In genomic region chr4:99383833-99384392, GRCh38 we compare ENCODE assay signal across 18 cellular contexts. TPM values are rescaled to one million over a fixed set of nuclear protein-coding genes. Genes with fewer than 3 reads are reported as not detected.
DNase-seq lines count a peak whose midpoint lies in the region; ATAC-seq and TF ChIP-seq lines count a peak whose summit lies in the region.
"Had no signal": no experiment of that assay in that cellular context is flagged by ENCODE, and none has a peak within 500 bp of the region (broad histone marks: within the 10 kb centered on the region; RNA-seq: fewer than 3 reads in every experiment).

No MANE protein-coding gene starts in this region.

- H3K4me3 ChIP-seq in AG09309 (ENCODE audit: control insufficient read depth, low read depth, low read length) (no peak overlapping the region), body of pancreas (no peak overlapping the region), left ventricle myocardium inferior (no peak overlapping the region)
- H3K4me3 ChIP-seq: BLaER1 had no signal

- H3K27me3 Mint-ChIP-seq in activated CD8-positive, alpha-beta T cell treated with anti-CD3 and anti-CD28 coated beads, Interleukin-2, amount 10 ng/mL, durations not matched to agents 7 days and 5 days (ENCODE audit: low read depth) = peaks cover 4% of the 10 kb centered on the region

- intact Hi-C loops in body of pancreas (cut with DNase I) (no loop called here), left ventricle myocardium inferior (cut with micrococcal nuclease) (no loop called here), sciatic nerve (cut with DNase I) (no loop called here)

- 38 to 50% methylated on average over 5 of the region's 5 CpGs for WGBS in body of pancreas, 2 donors

- H3K27ac ChIP-seq in body of pancreas (peak overlapping the region; percentile 14 to 60 (median 38)), left ventricle myocardium inferior (replicated peaks) (peak overlapping the region; percentile 82)
- H3K27ac ChIP-seq: BLaER1, epithelial cell of prostate had no signal

- no peaks in the 10 kb centered on the region for H3K9me3 Mint-ChIP-seq in activated CD8-positive, alpha-beta T cell treated with anti-CD3 and anti-CD28 coated beads, Interleukin-2, amount 10 ng/mL, durations not matched to agents 7 days and 5 days (ENCODE audit: insufficient read depth)
- H3K9me3 Mint-ChIP-seq: T-cell had no signal

- peak; percentile 90 for ATAC-seq in body of pancreas
- ATAC-seq in sciatic nerve = peak; percentile 99
- no peak for ATAC-seq in activated CD8-positive, alpha-beta T cell treated with anti-CD3 and anti-CD28 coated beads, Interleukin-2, amount 10 ng/mL, durations not matched to agents 7 days and 5 days
- ATAC-seq: HCT116, T-cell had no signal

- no peak for TF ChIP-seq POLR2A in body of pancreas (IDR thresholded peaks at IDR 0.05)

- peaks cover 24% of the 10 kb centered on the region for H3K4me1 ChIP-seq in body of pancreas
- H3K4me1 ChIP-seq in left ventricle myocardium inferior = no peaks in the 10 kb centered on the region

- no peak overlapping the region for H3K4me3 Mint-ChIP-seq in activated CD8-positive, alpha-beta T cell treated with anti-CD3 and anti-CD28 coated beads, Interleukin-2, amount 10 ng/mL, durations not matched to agents 7 days and 5 days
- H3K4me3 Mint-ChIP-seq: activated naive CD8-positive, alpha-beta T cell treated with anti-CD3 and anti-CD28 coated beads, Interleukin-2, amount 10 ng/mL, durations not matched to agents 7 days and 5 days; T-cell had no signal

- peak; percentile 97 for DNase-seq in AG09309 (ENCODE audit: low read depth)
- DNase-seq in body of pancreas = peak; percentile 48 to 60 (median 52)
- DNase-seq in left ventricle myocardium inferior = peak; percentile 27
- DNase-seq in sciatic nerve (ENCODE audit: low spot score) = peak; percentile 72
- no peak for DNase-seq in AML-193 (lab: John Stamatoyannopoulos, UW)
- DNase-seq in activated CD8-positive, alpha-beta T cell treated with anti-CD3 and anti-CD28 coated beads, Interleukin-2, amount 10 ng/mL, durations not matched to agents 7 days and 5 days = no peak
- DNase-seq in NCI-H446 (lab: John Stamatoyannopoulos, UW) = no peak
- DNase-seq in NCI-H1417 treated with DMSO at 0.1 percent for 48 hours (lab: John Stamatoyannopoulos, UW) = no peak
- DNase-seq: activated CD4-positive, alpha-beta T cell treated with anti-CD3 and anti-CD28 coated beads, Interleukin-2, amount 50 U/mL, for 48 hours; activated naive CD8-positive, alpha-beta T cell treated with anti-CD3 and anti-CD28 coated beads, Interleukin-2, amount 10 ng/mL, durations not matched to agents 7 days and 5 days; NCI-H774; stimulated activated naive CD4-positive, alpha-beta T cell treated with Interleukin-2 at 50 U/mL for 16 hours; T-cell had no signal

- no peaks in the 10 kb centered on the region for H3K36me3 Mint-ChIP-seq in activated CD8-positive, alpha-beta T cell treated with anti-CD3 and anti-CD28 coated beads, Interleukin-2, amount 10 ng/mL, durations not matched to agents 7 days and 5 days (ENCODE audit: low read depth)
- H3K36me3 Mint-ChIP-seq: activated naive CD8-positive, alpha-beta T cell treated with anti-CD3 and anti-CD28 coated beads, Interleukin-2, amount 10 ng/mL, durations not matched to agents 7 days and 5 days; T-cell had no signal

- no peaks in the 10 kb centered on the region for H3K4me1 Mint-ChIP-seq in activated CD8-positive, alpha-beta T cell treated with anti-CD3 and anti-CD28 coated beads, Interleukin-2, amount 10 ng/mL, durations not matched to agents 7 days and 5 days (ENCODE audit: low read depth)
- H3K4me1 Mint-ChIP-seq: activated naive CD8-positive, alpha-beta T cell treated with anti-CD3 and anti-CD28 coated beads, Interleukin-2, amount 10 ng/mL, durations not matched to agents 7 days and 5 days; T-cell had no signal

- POLR2A ChIA-PET in activated CD8-positive, alpha-beta T cell treated with anti-CD3 and anti-CD28 coated beads, Interleukin-2, amount 10 ng/mL, durations not matched to agents 7 days and 5 days (lab: Charles Lee) = no interaction called here

- CTCF ChIA-PET in activated CD8-positive, alpha-beta T cell treated with anti-CD3 and anti-CD28 coated beads, Interleukin-2, amount 10 ng/mL, durations not matched to agents 7 days and 5 days (lab: Charles Lee) = no interaction called here

- H3K36me3 ChIP-seq in body of pancreas (replicated peaks in 1 of 2; ENCODE audit: insufficient read depth in 1 of 2, low read depth in 2 of 2) (no peaks in the 10 kb centered on the region), left ventricle myocardium inferior (no peaks in the 10 kb centered on the region)
- H3K36me3 ChIP-seq: BLaER1 had no signal

- H3K27me3 ChIP-seq in body of pancreas (no peaks in the 10 kb centered on the region), left ventricle myocardium inferior (ENCODE audit: low read depth) (no peaks in the 10 kb centered on the region)
- H3K27me3 ChIP-seq: BLaER1 had no signal

- no peaks in the 10 kb centered on the region for H3K9me3 ChIP-seq in body of pancreas
- peaks cover 24% of the 10 kb centered on the region for H3K9me3 ChIP-seq in left ventricle myocardium inferior (replicated peaks)
- H3K9me3 ChIP-seq: BLaER1 had no signal

- no peak overlapping the region for H3K27ac Mint-ChIP-seq in activated CD8-positive, alpha-beta T cell treated with anti-CD3 and anti-CD28 coated beads, Interleukin-2, amount 10 ng/mL, durations not matched to agents 7 days and 5 days
- H3K27ac Mint-ChIP-seq: activated naive CD8-positive, alpha-beta T cell treated with anti-CD3 and anti-CD28 coated beads, Interleukin-2, amount 10 ng/mL, durations not matched to agents 7 days and 5 days; T-cell had no signal

- TF ChIP-seq CTCF in AG09309 (IDR thresholded peaks at IDR 0.05; ENCODE audit: control insufficient read depth, insufficient read depth, low read depth, low read length, missing control alignments) = no peak
- no peak for TF ChIP-seq CTCF in body of pancreas (IDR thresholded peaks at IDR 0.05)
- no peak for TF ChIP-seq CTCF in left ventricle myocardium inferior (IDR thresholded peaks at IDR 0.05; ENCODE audit: borderline replicate concordance)

RNA-seq across cellular contexts. Expression of gene ADH1C, which starts 31.4 kb away (rescaled TPM):
- 10 to 100 TPM; 10.9 to 38.9 TPM for total RNA-seq in body of pancreas
- 2.6 TPM for total RNA-seq in left ventricle myocardium inferior
- total RNA-seq in sciatic nerve = 75.2 TPM
- not detected for total RNA-seq in activated CD8-positive, alpha-beta T cell treated with anti-CD3 and anti-CD28 coated beads, Interleukin-2, amount 10 ng/mL, durations not matched to agents 7 days and 5 days
- total RNA-seq: activated naive CD8-positive, alpha-beta T cell treated with anti-CD3 and anti-CD28 coated beads, Interleukin-2, amount 10 ng/mL, durations not matched to agents 7 days and 5 days; G401; mononuclear cell had no signal

RNA-seq across cellular contexts. Expression of gene ADH7, which starts 51.2 kb away (rescaled TPM):
- total RNA-seq in body of pancreas (not detected), left ventricle myocardium inferior (not detected), sciatic nerve (not detected)
- total RNA-seq in activated CD8-positive, alpha-beta T cell treated with anti-CD3 and anti-CD28 coated beads, Interleukin-2, amount 10 ng/mL, durations not matched to agents 7 days and 5 days = not detected
- total RNA-seq: activated naive CD8-positive, alpha-beta T cell treated with anti-CD3 and anti-CD28 coated beads, Interleukin-2, amount 10 ng/mL, durations not matched to agents 7 days and 5 days; G401; mononuclear cell; T-cell had no signal

Comparison
In these comparisons a context has a peak if more than half of its experiments do, and no peak if none do; other contexts are left out.
1. DNase-seq: peak in AG09309 (single experiment), body of pancreas (4 of 4), left ventricle myocardium inferior (single experiment) and sciatic nerve (single experiment); none in AML-193 (0 of 2), activated CD8-positive, alpha-beta T cell treated with anti-CD3 and anti-CD28 coated beads, Interleukin-2, amount 10 ng/mL, durations not matched to agents 7 days and 5 days (single experiment), NCI-H446 (0 of 2) and NCI-H1417 treated with DMSO at 0.1 percent for 48 hours (single experiment).